ENCODE assay signal across 9 cellular contexts in genomic region chr7:27202018-27202740, GRCh38. TPM values are rescaled to one million over a fixed set of nuclear protein-coding genes. Genes with fewer than 3 reads are reported as not detected.
DNase-seq lines count a peak whose midpoint lies in the region; ATAC-seq, FAIRE-seq and TF ChIP-seq lines count a peak whose summit lies in the region.
"Had no signal": no experiment of that assay in that cellular context is flagged by ENCODE, and none has a peak within 500 bp of the region (broad histone marks: within the 10 kb centered on the region; RNA-seq: fewer than 3 reads in every experiment).

No MANE protein-coding gene starts in this region.

- in situ Hi-C loops in HepG2 (cut with HindIII; ENCODE audit: extremely low pct_ligation_motif_present, low pct_unique_long_range_greater_than_20kb), result loop anchor here (5.0 to 10.0 kb wide), 3 partner anchors 373 to 820 kb away; no protein-coding TSS in a partner anchor

- no peak for ATAC-seq in HepG2
- no peak for ATAC-seq in GM18502 (IDR thresholded peaks at IDR 0.05; ENCODE audit: poor library complexity, unreplicated experiment)
- ATAC-seq: Right ventricle myocardium inferior had no signal

- CTCF ChIA-PET in HepG2 (lab: Yijun Ruan, JAX; ENCODE audit: low intra/inter-chr PET ratio, low total read pairs), result no interaction called here
- CTCF ChIA-PET in SK-N-SH (lab: Yijun Ruan, JAX), result interaction anchor here (0.6 to 7.3 kb wide), 16 partner anchors 8 to 894 kb away, joined by 3 to 44 read pairs (median 4); no protein-coding TSS in a partner anchor
- CTCF ChIA-PET in HEK293T (lab: Yijun Ruan, JAX), result no interaction called here

- intact Hi-C loops in HepG2 (cut with micrococcal nuclease; ENCODE audit: unreplicated experiment), result no loop called here

- TF ChIP-seq CTCF in AG09309 (IDR thresholded peaks at IDR 0.05; ENCODE audit: control insufficient read depth, insufficient read depth, low read depth, low read length, missing control alignments) (no peak), HepG2 (CRISPR knock-in tag; IDR thresholded peaks at IDR 0.05) (no peak), SK-N-SH (IDR thresholded peaks at IDR 0.05) (no peak)

- H3K36me3 ChIP-seq in NT2/D1 (ENCODE audit: insufficient read depth, insufficient read length, low read length), result no peaks in the 10 kb centered on the region
- H3K36me3 ChIP-seq in HepG2 (replicated peaks in 1 of 2; ENCODE audit: control insufficient read depth in 1 of 2, insufficient read depth in 2 of 2, low read length in 2 of 2), result no peaks in the 10 kb centered on the region
- no peaks in the 10 kb centered on the region for H3K36me3 ChIP-seq in SK-N-SH (replicated peaks in 1 of 2; ENCODE audit: control insufficient read depth in 1 of 2, insufficient read depth in 2 of 2, low read length in 1 of 2)
- H3K36me3 ChIP-seq: sigmoid colon, thoracic aorta had no signal

- peak overlapping the region; percentile 80; the same call in 1 of the 2 replicates for H3K4me2 ChIP-seq in HepG2 (ENCODE audit: low read depth, low read length)
- H3K4me2 ChIP-seq in SK-N-SH, result no peak overlapping the region

- 54% methylated on average over 25 of the region's 29 CpGs for WGBS in HepG2 (ENCODE audit: low lambda C conversion rate)
- WGBS in SK-N-SH (ENCODE audit: low lambda C conversion rate), result 18% methylated on average over 28 of the region's 29 CpGs

- no peaks in the 10 kb centered on the region for H3F3A ChIP-seq in SK-N-SH (replicated peaks; ENCODE audit: insufficient read depth)

- H3K4me1 ChIP-seq in NT2/D1 (ENCODE audit: insufficient read depth, insufficient read length) (peaks cover 13% of the 10 kb centered on the region), HepG2 (ENCODE audit: insufficient read depth, low read length) (peaks cover 30% of the 10 kb centered on the region), SK-N-SH (ENCODE audit: control insufficient read depth in 1 of 2, insufficient read depth in 2 of 2, low read depth in 1 of 2, low read length in 1 of 2) (peaks cover 0 to 7% of the 10 kb centered on the region in 2 experiments; a peak in 1 of 4 replicates)

- TF ChIP-seq RAD21 in HepG2 (CRISPR knock-in tag; IDR thresholded peaks at IDR 0.05) (no peak), SK-N-SH (IDR thresholded peaks at IDR 0.05; ENCODE audit: low read length) (no peak)

- peaks cover 3% of the 10 kb centered on the region; the same call in 1 of the 2 replicates for H4K20me1 ChIP-seq in HepG2 (ENCODE audit: insufficient read depth, low read length)
- peaks cover 6% of the 10 kb centered on the region; the same call in 1 of the 2 replicates for H4K20me1 ChIP-seq in SK-N-SH (ENCODE audit: insufficient read depth)

- peak overlapping the region; percentile 27 for H3K9ac ChIP-seq in NT2/D1 (ENCODE audit: insufficient read length, low read depth)
- H3K9ac ChIP-seq in HepG2 (ENCODE audit: insufficient read depth, low read depth, low read length), result no peak overlapping the region
- no peak overlapping the region for H3K9ac ChIP-seq in SK-N-SH

- no peak for DNase-seq in AG09309 (ENCODE audit: low read depth)
- no peak for DNase-seq in NT2/D1 (ENCODE audit: low read depth, low spot score)
- no peak for DNase-seq in HepG2 (ENCODE audit: low spot score)
- no peak for DNase-seq in SK-N-SH
- no peak for DNase-seq in HEK293T (ENCODE audit: extremely low spot score)
- DNase-seq: sigmoid colon had no signal

- H3K27me3 ChIP-seq in NT2/D1 (ENCODE audit: insufficient read depth, insufficient read length), result peaks cover 96% of the 10 kb centered on the region
- H3K27me3 ChIP-seq in HepG2 (ENCODE audit: control insufficient read depth in 1 of 2, insufficient read depth in 2 of 2, low read length in 2 of 2), result peaks cover 17 to 84% of the 10 kb centered on the region in 2 experiments
- peaks cover 93% of the 10 kb centered on the region for H3K27me3 ChIP-seq in SK-N-SH (ENCODE audit: insufficient read depth)

- no peaks in the 10 kb centered on the region for H3K9me2 ChIP-seq in SK-N-SH

- TF ChIP-seq POLR2A in HepG2 (IDR thresholded peaks at IDR 0.05; ENCODE audit: insufficient read depth in 1 of 2, low read depth in 2 of 2, low read length in 2 of 2), result no peak

- H2AFZ ChIP-seq in HepG2 (ENCODE audit: low read length), result no peak overlapping the region
- H2AFZ ChIP-seq in SK-N-SH (ENCODE audit: low read depth), result no peak overlapping the region

- H3K9me3 ChIP-seq in NT2/D1 (ENCODE audit: insufficient read depth, low read length) (no peaks in the 10 kb centered on the region), HepG2 (ENCODE audit: low read length) (no peaks in the 10 kb centered on the region), SK-N-SH (no peaks in the 10 kb centered on the region)
- H3K9me3 ChIP-seq: sigmoid colon, thoracic aorta had no signal

- FAIRE-seq in HepG2 (lab: Jason Lieb, UNC), result no peak

- TF ChIP-seq EP300 in HepG2 (IDR thresholded peaks at IDR 0.05; ENCODE audit: low read depth in 2 of 2, low read length in 2 of 2) (no peak), HepG2 (CRISPR knock-in tag; IDR thresholded peaks at IDR 0.05; ENCODE audit: borderline replicate concordance) (no peak), SK-N-SH (IDR thresholded peaks at IDR 0.05; ENCODE audit: borderline replicate concordance in 1 of 2, low read depth in 1 of 2, low read length in 1 of 2) (no peak)

- POLR2A ChIA-PET in HepG2 (lab: Yijun Ruan, JAX) (no interaction called here), SK-N-SH (lab: Yijun Ruan, JAX) (no interaction called here), HEK293T (lab: Yijun Ruan, JAX) (interaction anchor here (0.9 kb wide), 1 partner anchor 10 kb away, joined by 3 read pairs; no protein-coding TSS in a partner anchor)

- no peak overlapping the region for H3K27ac ChIP-seq in HepG2 (ENCODE audit: extremely low read length, insufficient read depth, low read length)
- no peak overlapping the region for H3K27ac ChIP-seq in SK-N-SH (ENCODE audit: low read depth in 2 of 2, low read length in 1 of 2)
- H3K27ac ChIP-seq: thoracic aorta had no signal

- H3K4me3 ChIP-seq in AG09309 (ENCODE audit: control insufficient read depth, low read depth, low read length), result peak overlapping the region; percentile 78
- peak overlapping the region; percentile 6 for H3K4me3 ChIP-seq in NT2/D1 (ENCODE audit: insufficient read length, low read depth)
- H3K4me3 ChIP-seq in HepG2 (replicated peaks in 1 of 3; ENCODE audit: insufficient read depth in 1 of 3, low read depth in 2 of 3, low read length in 3 of 3), result no peak overlapping the region
- no peak overlapping the region for H3K4me3 ChIP-seq in SK-N-SH (ENCODE audit: low read depth in 2 of 2, low read length in 1 of 2)

- H3K79me2 ChIP-seq in HepG2 (ENCODE audit: insufficient read depth, low read length), result no peaks in the 10 kb centered on the region
- no peaks in the 10 kb centered on the region for H3K79me2 ChIP-seq in SK-N-SH (ENCODE audit: insufficient read depth)

- BruUV-seq in HepG2 (replicated peaks; lab: Mats Ljungman, UMichigan), result no TSS peak

RNA-seq across cellular contexts. Expression of gene HOXA13, which starts 2.3 kb away (rescaled TPM):
- 0.04 TPM in 2 replicates for total RNA-seq in HepG2 (2016; rRNA removed; fragmentation: Illumina TruSeq; extraction: Trizol)
- not detected in 2 replicates for total RNA-seq in HepG2 (2016; cell fraction: cytosol; rRNA removed; fragmentation: Illumina TruSeq; extraction: Trizol; ENCODE audit: low read depth)
- 0.02 TPM in 1 of 2 replicates, not detected in the other for total RNA-seq in HepG2 (2016; cell fraction: insoluble cytoplasmic fraction; rRNA removed; fragmentation: Illumina TruSeq; extraction: Trizol)
- 0.03 TPM in 1 of 2 replicates, not detected in the other for total RNA-seq in HepG2 (2016; cell fraction: membrane; rRNA removed; fragmentation: Illumina TruSeq; extraction: Trizol)
- not detected in 2 replicates for total RNA-seq in HepG2 (2016; cell fraction: nucleus; rRNA removed; fragmentation: Illumina TruSeq; extraction: Trizol)
- polyA plus RNA-seq in HepG2 (2011; rRNA removed) (0.01 TPM in 1 of 2 replicates, not detected in the other), SK-N-SH (2012; rRNA removed) (not detected in 2 replicates)
- polyA plus RNA-seq in HepG2 (2011; cell fraction: cytosol; rRNA removed), result not detected in 2 replicates
- polyA plus RNA-seq in HepG2 (2011; cell fraction: nucleus; rRNA removed), result not detected in 2 replicates
- polyA plus RNA-seq in HepG2 (2012), result not detected in 2 replicates
- polyA plus RNA-seq in HepG2 (2016; cell fraction: cytosol; fragmentation: Illumina TruSeq; extraction: Trizol; ENCODE audit: low read depth), result not detected in 2 replicates
- not detected in 2 replicates for polyA plus RNA-seq in HepG2 (2016; cell fraction: insoluble cytoplasmic fraction; fragmentation: Illumina TruSeq; extraction: Trizol; ENCODE audit: low read depth)
- not detected in 2 replicates for polyA plus RNA-seq in HepG2 (2016; cell fraction: membrane; fragmentation: Illumina TruSeq; extraction: Trizol; ENCODE audit: low read depth)
- polyA plus RNA-seq in HepG2 (2016; cell fraction: nucleus; fragmentation: Illumina TruSeq; extraction: Trizol; ENCODE audit: insufficient read depth, low read depth), result 0.11 TPM in 1 of 2 replicates, not detected in the other
- 0.26 TPM in 1 of 2 replicates, not detected in the other for polyA minus RNA-seq in HepG2 (2011; rRNA and poly(A)+ RNA removed; ENCODE audit: low replicate concordance)
- polyA minus RNA-seq in HepG2 (2011; cell fraction: cytosol; rRNA and poly(A)+ RNA removed), result not detected in 2 replicates
- polyA minus RNA-seq in HepG2 (2011; cell fraction: nucleus; rRNA and poly(A)+ RNA removed), result 0.26 TPM in 1 of 2 replicates, not detected in the other
- not detected in 2 replicates for polyA plus RNA-seq in SK-N-SH (2012; cell fraction: cytosol; rRNA removed)
- polyA plus RNA-seq in SK-N-SH (2012; cell fraction: nucleus; rRNA removed), result not detected in 2 replicates
- total RNA-seq: Right ventricle myocardium inferior had no signal

RNA-seq across cellular contexts. Expression of gene HOXA11, which starts 17.1 kb away (rescaled TPM):
- not detected in 2 replicates for total RNA-seq in HepG2 (2016; rRNA removed; fragmentation: Illumina TruSeq; extraction: Trizol)
- total RNA-seq in HepG2 (2016; cell fraction: cytosol; rRNA removed; fragmentation: Illumina TruSeq; extraction: Trizol; ENCODE audit: low read depth), result not detected in 2 replicates
- not detected in 2 replicates for total RNA-seq in HepG2 (2016; cell fraction: insoluble cytoplasmic fraction; rRNA removed; fragmentation: Illumina TruSeq; extraction: Trizol)
- not detected in 2 replicates for total RNA-seq in HepG2 (2016; cell fraction: membrane; rRNA removed; fragmentation: Illumina TruSeq; extraction: Trizol)
- not detected in 2 replicates for total RNA-seq in HepG2 (2016; cell fraction: nucleus; rRNA removed; fragmentation: Illumina TruSeq; extraction: Trizol)
- polyA plus RNA-seq in HepG2 (2011; rRNA removed) (0.04 TPM in 1 of 2 replicates, not detected in the other), SK-N-SH (2012; rRNA removed) (not detected in 2 replicates)
- not detected in 2 replicates for polyA plus RNA-seq in HepG2 (2011; cell fraction: cytosol; rRNA removed)
- polyA plus RNA-seq in HepG2 (2011; cell fraction: nucleus; rRNA removed), result not detected in 2 replicates
- polyA plus RNA-seq in HepG2 (2012), result not detected in 2 replicates
- polyA plus RNA-seq in HepG2 (2016; cell fraction: cytosol; fragmentation: Illumina TruSeq; extraction: Trizol; ENCODE audit: low read depth), result not detected in 2 replicates
- polyA plus RNA-seq in HepG2 (2016; cell fraction: insoluble cytoplasmic fraction; fragmentation: Illumina TruSeq; extraction: Trizol; ENCODE audit: low read depth), result not detected in 2 replicates
- not detected in 2 replicates for polyA plus RNA-seq in HepG2 (2016; cell fraction: membrane; fragmentation: Illumina TruSeq; extraction: Trizol; ENCODE audit: low read depth)
- not detected in 2 replicates for polyA plus RNA-seq in HepG2 (2016; cell fraction: nucleus; fragmentation: Illumina TruSeq; extraction: Trizol; ENCODE audit: insufficient read depth, low read depth)
- polyA minus RNA-seq in HepG2 (2011; rRNA and poly(A)+ RNA removed; ENCODE audit: low replicate concordance), result 2.9 TPM in 1 of 2 replicates, not detected in the other
- polyA minus RNA-seq in HepG2 (2011; cell fraction: cytosol; rRNA and poly(A)+ RNA removed), result not detected in 2 replicates
- not detected in 2 replicates for polyA minus RNA-seq in HepG2 (2011; cell fraction: nucleus; rRNA and poly(A)+ RNA removed)
- polyA plus RNA-seq in SK-N-SH (2012; cell fraction: cytosol; rRNA removed), result not detected in 2 replicates
- not detected in 2 replicates for polyA plus RNA-seq in SK-N-SH (2012; cell fraction: nucleus; rRNA removed)
- total RNA-seq: Right ventricle myocardium inferior had no signal

RNA-seq across cellular contexts. Expression of gene HOXA10, which starts 28.1 kb away (rescaled TPM):
- not detected in 2 replicates for total RNA-seq in HepG2 (2016; rRNA removed; fragmentation: Illumina TruSeq; extraction: Trizol)
- total RNA-seq in HepG2 (2016; cell fraction: cytosol; rRNA removed; fragmentation: Illumina TruSeq; extraction: Trizol; ENCODE audit: low read depth), result not detected in 2 replicates
- total RNA-seq in HepG2 (2016; cell fraction: insoluble cytoplasmic fraction; rRNA removed; fragmentation: Illumina TruSeq; extraction: Trizol), result not detected in 2 replicates
- total RNA-seq in HepG2 (2016; cell fraction: membrane; rRNA removed; fragmentation: Illumina TruSeq; extraction: Trizol), result not detected in 2 replicates
- total RNA-seq in HepG2 (2016; cell fraction: nucleus; rRNA removed; fragmentation: Illumina TruSeq; extraction: Trizol), result not detected in 2 replicates
- polyA plus RNA-seq in HepG2 (2011; rRNA removed) (0.03 TPM in 1 of 2 replicates, not detected in the other), SK-N-SH (2012; rRNA removed) (not detected in 2 replicates)
- polyA plus RNA-seq in HepG2 (2011; cell fraction: cytosol; rRNA removed), result not detected in 2 replicates
- polyA plus RNA-seq in HepG2 (2011; cell fraction: nucleus; rRNA removed), result not detected in 2 replicates
- polyA plus RNA-seq in HepG2 (2012), result not detected in 2 replicates
- polyA plus RNA-seq in HepG2 (2016; cell fraction: cytosol; fragmentation: Illumina TruSeq; extraction: Trizol; ENCODE audit: low read depth), result not detected in 2 replicates
- not detected in 2 replicates for polyA plus RNA-seq in HepG2 (2016; cell fraction: insoluble cytoplasmic fraction; fragmentation: Illumina TruSeq; extraction: Trizol; ENCODE audit: low read depth)
- 0.12 TPM in 1 of 2 replicates, not detected in the other for polyA plus RNA-seq in HepG2 (2016; cell fraction: membrane; fragmentation: Illumina TruSeq; extraction: Trizol; ENCODE audit: low read depth)
- not detected in 2 replicates for polyA plus RNA-seq in HepG2 (2016; cell fraction: nucleus; fragmentation: Illumina TruSeq; extraction: Trizol; ENCODE audit: insufficient read depth, low read depth)
- 11.6 TPM in 1 of 2 replicates, not detected in the other for polyA minus RNA-seq in HepG2 (2011; rRNA and poly(A)+ RNA removed; ENCODE audit: low replicate concordance)
- not detected in 2 replicates for polyA minus RNA-seq in HepG2 (2011; cell fraction: cytosol; rRNA and poly(A)+ RNA removed)
- polyA minus RNA-seq in HepG2 (2011; cell fraction: nucleus; rRNA and poly(A)+ RNA removed), result not detected in 2 replicates
- polyA plus RNA-seq in SK-N-SH (2012; cell fraction: cytosol; rRNA removed), result not detected in 2 replicates
- polyA plus RNA-seq in SK-N-SH (2012; cell fraction: nucleus; rRNA removed), result not detected in 2 replicates
- total RNA-seq: Right ventricle myocardium inferior had no signal

RNA-seq across cellular contexts. Expression of gene HOXA9, which starts 36.8 kb away (rescaled TPM):
- total RNA-seq in HepG2 (2016; rRNA removed; fragmentation: Illumina TruSeq; extraction: Trizol), result not detected in 2 replicates
- not detected in 2 replicates for total RNA-seq in HepG2 (2016; cell fraction: cytosol; rRNA removed; fragmentation: Illumina TruSeq; extraction: Trizol; ENCODE audit: low read depth)
- not detected in 2 replicates for total RNA-seq in HepG2 (2016; cell fraction: insoluble cytoplasmic fraction; rRNA removed; fragmentation: Illumina TruSeq; extraction: Trizol)
- total RNA-seq in HepG2 (2016; cell fraction: membrane; rRNA removed; fragmentation: Illumina TruSeq; extraction: Trizol), result not detected in 2 replicates
- total RNA-seq in HepG2 (2016; cell fraction: nucleus; rRNA removed; fragmentation: Illumina TruSeq; extraction: Trizol), result not detected in 2 replicates
- polyA plus RNA-seq in HepG2 (2011; rRNA removed) (not detected in 2 replicates), SK-N-SH (2012; rRNA removed) (not detected in 2 replicates)
- polyA plus RNA-seq in HepG2 (2011; cell fraction: cytosol; rRNA removed), result not detected in 2 replicates
- not detected in 2 replicates for polyA plus RNA-seq in HepG2 (2011; cell fraction: nucleus; rRNA removed)
- polyA plus RNA-seq in HepG2 (2012), result not detected in 2 replicates
- polyA plus RNA-seq in HepG2 (2016; cell fraction: cytosol; fragmentation: Illumina TruSeq; extraction: Trizol; ENCODE audit: low read depth), result not detected in 2 replicates
- polyA plus RNA-seq in HepG2 (2016; cell fraction: insoluble cytoplasmic fraction; fragmentation: Illumina TruSeq; extraction: Trizol; ENCODE audit: low read depth), result not detected in 2 replicates
- polyA plus RNA-seq in HepG2 (2016; cell fraction: membrane; fragmentation: Illumina TruSeq; extraction: Trizol; ENCODE audit: low read depth), result not detected in 2 replicates
- polyA plus RNA-seq in HepG2 (2016; cell fraction: nucleus; fragmentation: Illumina TruSeq; extraction: Trizol; ENCODE audit: insufficient read depth, low read depth), result not detected in 2 replicates
- 0.51 TPM in 1 of 2 replicates, not detected in the other for polyA minus RNA-seq in HepG2 (2011; rRNA and poly(A)+ RNA removed; ENCODE audit: low replicate concordance)
- not detected in 2 replicates for polyA minus RNA-seq in HepG2 (2011; cell fraction: cytosol; rRNA and poly(A)+ RNA removed)
- polyA minus RNA-seq in HepG2 (2011; cell fraction: nucleus; rRNA and poly(A)+ RNA removed), result not detected in 2 replicates
- polyA plus RNA-seq in SK-N-SH (2012; cell fraction: cytosol; rRNA removed), result not detected in 2 replicates
- not detected in 2 replicates for polyA plus RNA-seq in SK-N-SH (2012; cell fraction: nucleus; rRNA removed)
- total RNA-seq: Right ventricle myocardium inferior, thoracic aorta had no signal

RNA-seq across cellular contexts. Expression of gene EVX1, which starts 40.4 kb away (rescaled TPM):
- not detected in 2 replicates for total RNA-seq in HepG2 (2016; rRNA removed; fragmentation: Illumina TruSeq; extraction: Trizol)
- total RNA-seq in HepG2 (2016; cell fraction: cytosol; rRNA removed; fragmentation: Illumina TruSeq; extraction: Trizol; ENCODE audit: low read depth), result not detected in 2 replicates
- total RNA-seq in HepG2 (2016; cell fraction: insoluble cytoplasmic fraction; rRNA removed; fragmentation: Illumina TruSeq; extraction: Trizol), result not detected in 2 replicates
- total RNA-seq in HepG2 (2016; cell fraction: membrane; rRNA removed; fragmentation: Illumina TruSeq; extraction: Trizol), result not detected in 2 replicates
- total RNA-seq in HepG2 (2016; cell fraction: nucleus; rRNA removed; fragmentation: Illumina TruSeq; extraction: Trizol), result not detected in 2 replicates
- polyA plus RNA-seq in HepG2 (2011; rRNA removed) (not detected in 2 replicates), SK-N-SH (2012; rRNA removed) (not detected in 2 replicates)
- polyA plus RNA-seq in HepG2 (2011; cell fraction: cytosol; rRNA removed), result not detected in 2 replicates
- polyA plus RNA-seq in HepG2 (2011; cell fraction: nucleus; rRNA removed), result not detected in 2 replicates
- polyA plus RNA-seq in HepG2 (2012), result not detected in 2 replicates
- not detected in 2 replicates for polyA plus RNA-seq in HepG2 (2016; cell fraction: cytosol; fragmentation: Illumina TruSeq; extraction: Trizol; ENCODE audit: low read depth)
- not detected in 2 replicates for polyA plus RNA-seq in HepG2 (2016; cell fraction: insoluble cytoplasmic fraction; fragmentation: Illumina TruSeq; extraction: Trizol; ENCODE audit: low read depth)
- not detected in 2 replicates for polyA plus RNA-seq in HepG2 (2016; cell fraction: membrane; fragmentation: Illumina TruSeq; extraction: Trizol; ENCODE audit: low read depth)
- polyA plus RNA-seq in HepG2 (2016; cell fraction: nucleus; fragmentation: Illumina TruSeq; extraction: Trizol; ENCODE audit: insufficient read depth, low read depth), result not detected in 2 replicates
- polyA minus RNA-seq in HepG2 (2011; rRNA and poly(A)+ RNA removed; ENCODE audit: low replicate concordance), result not detected in 2 replicates
- not detected in 2 replicates for polyA minus RNA-seq in HepG2 (2011; cell fraction: cytosol; rRNA and poly(A)+ RNA removed)
- not detected in 2 replicates for polyA minus RNA-seq in HepG2 (2011; cell fraction: nucleus; rRNA and poly(A)+ RNA removed)
- polyA plus RNA-seq in SK-N-SH (2012; cell fraction: cytosol; rRNA removed), result not detected in 2 replicates
- polyA plus RNA-seq in SK-N-SH (2012; cell fraction: nucleus; rRNA removed), result 0.01 TPM in 1 of 2 replicates, not detected in the other
- total RNA-seq: Right ventricle myocardium inferior, sigmoid colon, thoracic aorta had no signal

Comparison
In these comparisons a context has a peak if more than half of its experiments do, and no peak if none do; other contexts are left out.
1. H3K4me3 ChIP-seq: peak in AG09309 (single experiment) and NT2/D1 (single experiment); none in HepG2 (0 of 3) and SK-N-SH (0 of 2).